In the genomic region with DNA sequence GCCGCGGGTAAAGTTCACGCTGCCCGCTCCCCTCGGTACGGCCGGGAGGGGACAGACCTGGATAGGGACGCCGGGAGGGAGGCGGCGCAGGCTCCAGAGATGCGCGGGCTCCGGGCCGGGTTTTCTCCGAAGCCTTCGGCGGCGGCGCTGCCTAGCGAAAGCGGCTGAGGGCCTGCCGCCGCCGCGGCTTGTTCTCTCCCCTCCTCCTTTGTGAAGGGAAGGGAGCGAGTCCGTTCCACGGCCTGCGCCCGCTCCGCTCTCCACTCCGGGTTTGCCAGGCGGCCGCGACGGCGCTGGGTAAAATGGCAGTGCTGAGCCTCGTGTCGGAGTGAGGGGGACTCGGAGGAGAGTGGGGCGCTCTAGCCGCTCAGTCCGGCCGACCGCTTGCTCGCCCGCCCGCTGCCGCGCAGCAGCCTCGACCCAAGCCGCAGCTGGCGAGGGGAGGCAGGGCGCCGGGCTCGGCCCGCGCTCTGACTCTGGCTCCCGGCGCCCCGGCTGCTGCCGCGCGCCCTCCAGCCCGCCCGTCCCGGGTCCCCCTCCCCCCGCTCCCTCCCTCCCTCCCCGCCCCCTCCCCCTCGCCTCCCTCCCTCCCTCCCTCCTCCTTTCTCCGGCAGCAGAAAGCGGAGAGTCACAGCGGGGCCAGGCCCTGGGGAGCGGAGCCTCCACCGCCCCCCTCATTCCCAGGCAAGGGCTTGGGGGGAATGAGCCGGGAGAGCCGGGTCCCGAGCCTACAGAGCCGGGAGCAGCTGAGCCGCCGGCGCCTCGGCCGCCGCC, we compare ENCODE assay signal across 8 cellular contexts. TPM values are rescaled to one million over a fixed set of nuclear protein-coding genes. Genes with fewer than 3 reads are reported as not detected.
DNase-seq lines count a peak whose midpoint lies in the region; ATAC-seq and TF ChIP-seq lines count a peak whose summit lies in the region.

A gene (plus strand): TSS at position 599 of the 774 bp plus-strand sequence. CDS start 389 bp downstream, outside the sequence.

- peak within 1 kb of the TSS; percentile 97 for H3K27ac Mint-ChIP-seq in activated naive CD8-positive, alpha-beta T cell treated with anti-CD3 and anti-CD28 coated beads, Interleukin-2, amount 10 ng/mL, durations not matched to agents 7 days and 5 days
- H3K27ac Mint-ChIP-seq in glutamatergic neuron (ENCODE audit: unreplicated experiment) = peak within 1 kb of the TSS; percentile 59

- H3K27me3 ChIP-seq in osteoblast (ENCODE audit: insufficient read depth, low read length) = no peaks in the 10 kb centered on the region

- H3K36me3 Mint-ChIP-seq in activated naive CD8-positive, alpha-beta T cell treated with anti-CD3 and anti-CD28 coated beads, Interleukin-2, amount 10 ng/mL, durations not matched to agents 7 days and 5 days = peaks cover 5% of the 10 kb centered on the region
- no peaks in the 10 kb centered on the region for H3K36me3 Mint-ChIP-seq in glutamatergic neuron (ENCODE audit: unreplicated experiment)

- no peaks in the 10 kb centered on the region for H3K9me3 Mint-ChIP-seq in activated naive CD8-positive, alpha-beta T cell treated with anti-CD3 and anti-CD28 coated beads, Interleukin-2, amount 10 ng/mL, durations not matched to agents 7 days and 5 days
- peaks cover 9% of the 10 kb centered on the region for H3K9me3 Mint-ChIP-seq in glutamatergic neuron (ENCODE audit: unreplicated experiment)

- H3K27me3 Mint-ChIP-seq in activated naive CD8-positive, alpha-beta T cell treated with anti-CD3 and anti-CD28 coated beads, Interleukin-2, amount 10 ng/mL, durations not matched to agents 7 days and 5 days = no peaks in the 10 kb centered on the region
- peaks cover 7% of the 10 kb centered on the region for H3K27me3 Mint-ChIP-seq in glutamatergic neuron (ENCODE audit: unreplicated experiment)

- CTCF ChIA-PET in GM10248 (lab: Yijun Ruan, JAX) = interaction anchor here (1.3 to 4.2 kb wide), 2 partner anchors 19 to 92 kb away, joined by 3 to 30 read pairs; a partner anchor contains a TSS

- H3K4me1 Mint-ChIP-seq in activated naive CD8-positive, alpha-beta T cell treated with anti-CD3 and anti-CD28 coated beads, Interleukin-2, amount 10 ng/mL, durations not matched to agents 7 days and 5 days = peaks cover 20% of the 10 kb centered on the region
- peaks cover 17% of the 10 kb centered on the region for H3K4me1 Mint-ChIP-seq in glutamatergic neuron (ENCODE audit: low read depth, unreplicated experiment)

- peak; percentile 47 for ATAC-seq in HG02759 (IDR thresholded peaks at IDR 0.05; ENCODE audit: unreplicated experiment)
- peak; percentile 64 for ATAC-seq in activated naive CD8-positive, alpha-beta T cell treated with anti-CD3 and anti-CD28 coated beads, Interleukin-2, amount 10 ng/mL, durations not matched to agents 7 days and 5 days (ENCODE audit: low read depth)

- TF ChIP-seq CTCF in GM10248 (IDR thresholded peaks at IDR 0.05; ENCODE audit: control extremely low read depth, extremely low read depth, low read depth, missing control alignments) (no peak), glutamatergic neuron (IDR thresholded peaks at IDR 0.05; ENCODE audit: partially characterized antibody, unreplicated experiment) (no peak), osteoblast (IDR thresholded peaks at IDR 0.05; ENCODE audit: extremely low read depth, low read depth, low read length) (no peak)

- H2AFZ ChIP-seq in osteoblast (ENCODE audit: low read length) = peak within 1 kb of the TSS; percentile 81

- H3K4me3 Mint-ChIP-seq in activated naive CD8-positive, alpha-beta T cell treated with anti-CD3 and anti-CD28 coated beads, Interleukin-2, amount 10 ng/mL, durations not matched to agents 7 days and 5 days = peak within 1 kb of the TSS; percentile 90
- peak within 1 kb of the TSS; percentile 84 for H3K4me3 Mint-ChIP-seq in glutamatergic neuron (ENCODE audit: unreplicated experiment)

- POLR2A ChIA-PET in GM10248 (lab: Yijun Ruan, JAX) = no interaction called here
- POLR2A ChIA-PET in activated naive CD8-positive, alpha-beta T cell treated with anti-CD3 and anti-CD28 coated beads, Interleukin-2, amount 10 ng/mL, durations not matched to agents 7 days and 5 days (lab: Charles Lee) = interaction anchor here (1.3 to 15.0 kb wide), 5 partner anchors 12 to 409 kb away, joined by 4 to 357 read pairs (median 12); a partner anchor contains a TSS

- H3K4me3 ChIP-seq in osteoblast (ENCODE audit: insufficient read depth, low read length) = peak within 1 kb of the TSS; percentile 79

- H3K27ac ChIP-seq in osteoblast (ENCODE audit: low read depth, low read length) (peak within 1 kb of the TSS; percentile 61), temporal lobe (ENCODE audit: low read depth, low read length) (peak within 1 kb of the TSS; percentile 93)

- H4K20me1 ChIP-seq in osteoblast (ENCODE audit: insufficient read depth, low read length) = peaks cover 29% of the 10 kb centered on the region

- H3K79me2 ChIP-seq in osteoblast (ENCODE audit: insufficient read depth, low read length) = peaks cover 43% of the 10 kb centered on the region

- DNase-seq in GM10248 (ENCODE audit: extremely low spot score) (peak; percentile 86), NCI-H1417 (lab: John Stamatoyannopoulos, UW) (peak; percentile 94 to 98 (median 97)), SW 1271 (lab: John Stamatoyannopoulos, UW) (peak; percentile 32 to 73), glutamatergic neuron (peak; percentile 97), osteoblast (ENCODE audit: insufficient read length, low spot score, missing footprints) (peak; percentile 97)
- DNase-seq in activated naive CD8-positive, alpha-beta T cell treated with anti-CD3 and anti-CD28 coated beads, Interleukin-2, amount 10 ng/mL, durations not matched to agents 7 days and 5 days = peak; percentile 98

- H3K36me3 ChIP-seq in osteoblast (ENCODE audit: insufficient read depth, low read length) = no peaks in the 10 kb centered on the region

- peaks cover 44% of the 10 kb centered on the region for H3K4me1 ChIP-seq in osteoblast (ENCODE audit: insufficient read depth, low read length)

- H3K4me2 ChIP-seq in osteoblast (ENCODE audit: insufficient read depth, low read length) = peak within 1 kb of the TSS; percentile 98

- H3K9me3 ChIP-seq in osteoblast (ENCODE audit: low read depth, low read length) = no peaks in the 10 kb centered on the region

RNA-seq across cellular contexts. Expression of the gene that starts here (rescaled TPM):
- 100 to 1,000 TPM; 118 to 124 TPM for total RNA-seq in activated naive CD8-positive, alpha-beta T cell treated with anti-CD3 and anti-CD28 coated beads, Interleukin-2, amount 10 ng/mL, durations not matched to agents 7 days and 5 days
- total RNA-seq in glutamatergic neuron (ENCODE audit: unreplicated experiment) (187 TPM), osteoblast (22.8 and 23.6 TPM in 2 replicates), temporal lobe (45.0 TPM)

Comparison
In these comparisons a context has a peak if more than half of its experiments do, and no peak if none do; other contexts are left out.
1. Peak in every context shown above with its lines: DNase-seq, ATAC-seq, H3K4me3 ChIP-seq and H3K27ac ChIP-seq.